In genomic region chr10:132737390-132738048, GRCh38 we compare ENCODE assay signal across 20 cellular contexts. TPM values are rescaled to one million over a fixed set of nuclear protein-coding genes. Genes with fewer than 3 reads are reported as not detected.
DNase-seq lines count a peak whose midpoint lies in the region; ATAC-seq, FAIRE-seq and TF ChIP-seq lines count a peak whose summit lies in the region.
"Had no signal": no experiment of that assay in that cellular context is flagged by ENCODE, and none has a peak within 500 bp of the region (broad histone marks: within the 10 kb centered on the region; RNA-seq: fewer than 3 reads in every experiment).

No MANE protein-coding gene starts in this region.

- no peak overlapping the region for H3K27ac ChIP-seq in BLaER1 treated with 17β-estradiol and CSF1 and Interleukin-3, amounts not matched to agents 10 nM and 100 nM
- no peak overlapping the region for H3K27ac ChIP-seq in H1 (ENCODE audit: low read depth, low read length)
- H3K27ac ChIP-seq in thyroid gland = no peak overlapping the region
- no peak overlapping the region for H3K27ac ChIP-seq in HepG2 (ENCODE audit: extremely low read length, insufficient read depth, low read length)
- H3K27ac ChIP-seq: GM23248 had no signal

- no TSS peak for BruUV-seq in HepG2 (replicated peaks; lab: Mats Ljungman, UMichigan)

- no peak overlapping the region for H2BK20ac ChIP-seq in H1 (ENCODE audit: low read length)

- H3K14ac ChIP-seq in H1 (ENCODE audit: insufficient read length) = no peak overlapping the region

- no peaks in the 10 kb centered on the region for H3K79me1 ChIP-seq in H1 (ENCODE audit: low read depth, low read length)

- H2BK5ac ChIP-seq in H1 (ENCODE audit: low read depth, low read length) = peak overlapping the region; percentile 73

- no peak for TF ChIP-seq CTCF in H1 (IDR thresholded peaks at IDR 0.05; ENCODE audit: control extremely low read depth in 1 of 3, insufficient read depth in 1 of 3, low read depth in 1 of 3, low read length in 3 of 3)
- no peak for TF ChIP-seq CTCF in thyroid gland (IDR thresholded peaks at IDR 0.05)
- no peak for TF ChIP-seq CTCF in HepG2 (CRISPR knock-in tag; IDR thresholded peaks at IDR 0.05)

- H2AK5ac ChIP-seq in H1 (ENCODE audit: low read depth, low read length) = no peak overlapping the region

- peaks cover 16 to 84% (median 73%) of the 10 kb centered on the region in 10 experiments for H3K4me1 ChIP-seq in BLaER1 treated with 17β-estradiol and CSF1 and Interleukin-3, amounts not matched to agents 10 nM and 100 nM
- H3K4me1 ChIP-seq in H1 (replicated peaks in 1 of 4; ENCODE audit: control insufficient read depth in 3 of 4, insufficient read depth in 4 of 4, low read length in 3 of 4) = peaks cover 0 to 10% (median 5%) of the 10 kb centered on the region in 4 experiments; a peak in 5 of 7 replicates
- peaks cover 0 to 4% of the 10 kb centered on the region in 2 donors for H3K4me1 ChIP-seq in thyroid gland
- H3K4me1 ChIP-seq in HepG2 (ENCODE audit: insufficient read depth, low read length) = peaks cover 10% of the 10 kb centered on the region

- intact Hi-C loops in thyroid gland (cut with DNase I) (no loop called here), HepG2 (cut with micrococcal nuclease; ENCODE audit: unreplicated experiment) (no loop called here)

- no peaks in the 10 kb centered on the region for H3K79me2 ChIP-seq in H1 (ENCODE audit: control insufficient read depth in 1 of 2, insufficient read depth in 2 of 2, low read length in 2 of 2)
- no peaks in the 10 kb centered on the region for H3K79me2 ChIP-seq in HepG2 (ENCODE audit: insufficient read depth, low read length)

- H3K9me3 ChIP-seq in BLaER1 treated with 17β-estradiol and CSF1 and Interleukin-3, amounts not matched to agents 10 nM and 100 nM (replicated peaks in 1 of 11) = no peaks in the 10 kb centered on the region
- H3K9me3 ChIP-seq in H1 (ENCODE audit: insufficient read depth in 2 of 2, low read depth in 1 of 2, low read length in 1 of 2) (no peaks in the 10 kb centered on the region), thyroid gland (no peaks in the 10 kb centered on the region), HepG2 (ENCODE audit: low read length) (no peaks in the 10 kb centered on the region)
- H3K9me3 ChIP-seq: SK-N-SH had no signal

- 92% methylated on average over 15 of the region's 16 CpGs; no CpG with 5 or more reads in 1 of the 2 experiments for WGBS in H1 (ENCODE audit: extremely low coverage in 1 of 2, insufficient coverage in 1 of 2, insufficient read length in 1 of 2, insufficient replicate concordance in 2 of 2, low coverage in 1 of 2, low lambda C conversion rate in 2 of 2, missing lambda C conversion rate in 1 of 2), 2 experiments
- 93 to 94% methylated on average over 14 of the region's 16 CpGs for WGBS in thyroid gland, 2 donors
- WGBS in HepG2 (ENCODE audit: low lambda C conversion rate) = 98% methylated on average over 7 of the region's 16 CpGs

- no peak overlapping the region for H2BK15ac ChIP-seq in H1 (ENCODE audit: low read length)

- no peak overlapping the region for H3K9ac ChIP-seq in BLaER1 treated with 17β-estradiol and CSF1 and Interleukin-3, amounts not matched to agents 10 nM and 100 nM
- H3K9ac ChIP-seq in H1 (replicated peaks in 1 of 4; ENCODE audit: extremely low read depth in 1 of 4, low read depth in 3 of 4, low read length in 3 of 4) (no peak overlapping the region), HepG2 (ENCODE audit: insufficient read depth, low read depth, low read length) (no peak overlapping the region)
- H3K9ac ChIP-seq: GM23248, SK-N-SH had no signal

- TF ChIP-seq RAD21 in H1 (IDR thresholded peaks at IDR 0.05 in 1 of 2, conservative IDR thresholded peaks at IDR 0.05 in 1 of 2; ENCODE audit: low read depth in 2 of 2, low read length in 2 of 2) (no peak), HepG2 (CRISPR knock-in tag; IDR thresholded peaks at IDR 0.05) (no peak)

- H2BK120ac ChIP-seq in H1 (replicated peaks; ENCODE audit: low read depth, low read length) = no peak overlapping the region

- DNase-seq in H1 (ENCODE audit: low read depth in 1 of 2, low spot score in 2 of 2) (no peak), medulla oblongata (ENCODE audit: extremely low spot score) (peak; percentile 27), thyroid gland (peak; percentile 35 to 54), HepG2 (ENCODE audit: low spot score) (no peak), NCI-H1417 (lab: John Stamatoyannopoulos, UW) (no peak)
- DNase-seq in activated CD4-positive, alpha-beta T cell treated with anti-CD3 and anti-CD28 coated beads for 48 hours = no peak
- DNase-seq: DMS79, GM23248, HCEC 1CT, MM.1S, NCI-H1092, NCI-H1694, NCI-H2081 treated with DMSO at 0.1 percent for 48 hours, SHP77 treated with DMSO at 0.1 percent for 48 hours, SK-N-SH had no signal

- peaks cover 0 to 99% (median 78%) of the 10 kb centered on the region in 11 experiments; a peak in 20 of 22 replicates for H4K20me1 ChIP-seq in BLaER1 treated with 17β-estradiol and CSF1 and Interleukin-3, amounts not matched to agents 10 nM and 100 nM
- H4K20me1 ChIP-seq in H1 (replicated peaks in 1 of 2; ENCODE audit: control insufficient read depth in 1 of 2, insufficient read depth in 2 of 2, low read length in 2 of 2) (peaks cover 2 to 9% of the 10 kb centered on the region in 2 experiments), HepG2 (ENCODE audit: insufficient read depth, low read length) (no peaks in the 10 kb centered on the region)

- H3K4me2 ChIP-seq in BLaER1 treated with 17β-estradiol and CSF1 and Interleukin-3, amounts not matched to agents 10 nM and 100 nM = peak overlapping the region in 8 of 11 experiments; percentile 70 to 97 (median 89); a peak in 11 of 22 replicates
- H3K4me2 ChIP-seq in H1 (ENCODE audit: insufficient read depth in 1 of 2, low read depth in 2 of 2, low read length in 2 of 2) (no peak overlapping the region), HepG2 (ENCODE audit: low read depth, low read length) (no peak overlapping the region)
- H3K4me2 ChIP-seq: SK-N-SH had no signal

- no peak overlapping the region for H3K23ac ChIP-seq in H1 (ENCODE audit: insufficient read length)

- in situ Hi-C loops in HepG2 (cut with HindIII; ENCODE audit: extremely low pct_ligation_motif_present, low pct_unique_long_range_greater_than_20kb) = no loop called here

- H2BK12ac ChIP-seq in H1 (ENCODE audit: low read depth, low read length) = no peak overlapping the region

- H3K36me3 ChIP-seq in BLaER1 treated with 17β-estradiol and CSF1 and Interleukin-3, amounts not matched to agents 10 nM and 100 nM = peaks cover 0 to 59% (median 6%) of the 10 kb centered on the region in 11 experiments; a peak in 11 of 22 replicates
- no peaks in the 10 kb centered on the region for H3K36me3 ChIP-seq in H1 (ENCODE audit: control insufficient read depth in 2 of 4, insufficient read depth in 4 of 4, low read length in 3 of 4)
- no peaks in the 10 kb centered on the region for H3K36me3 ChIP-seq in thyroid gland
- H3K36me3 ChIP-seq in HepG2 (replicated peaks in 1 of 2; ENCODE audit: control insufficient read depth in 1 of 2, insufficient read depth in 2 of 2, low read length in 2 of 2) = peaks cover 0 to 5% of the 10 kb centered on the region in 2 experiments; a peak in 2 of 5 replicates

- no peak for ATAC-seq in HepG2

- no peak overlapping the region for H4K8ac ChIP-seq in H1 (ENCODE audit: extremely low read depth, insufficient read depth, low read length)

- peaks cover 0 to 27% (median 0%) of the 10 kb centered on the region in 11 experiments; a peak in 8 of 22 replicates for H3K27me3 ChIP-seq in BLaER1 treated with 17β-estradiol and CSF1 and Interleukin-3, amounts not matched to agents 10 nM and 100 nM
- H3K27me3 ChIP-seq in H1 (replicated peaks in 1 of 4; ENCODE audit: control insufficient read depth in 3 of 4, extremely low read depth in 1 of 4, insufficient read depth in 3 of 4, low read length in 3 of 4) (no peaks in the 10 kb centered on the region), thyroid gland (no peaks in the 10 kb centered on the region), HepG2 (ENCODE audit: control insufficient read depth in 1 of 2, insufficient read depth in 2 of 2, low read length in 2 of 2) (no peaks in the 10 kb centered on the region)

- H2AFZ ChIP-seq in H1 (ENCODE audit: low read length) (no peak overlapping the region), HepG2 (ENCODE audit: low read length) (no peak overlapping the region)
- H2AFZ ChIP-seq: GM23248 had no signal

- no peak overlapping the region for H3K4ac ChIP-seq in H1 (replicated peaks; ENCODE audit: insufficient read length, low read depth, low read length)

- H3K23me2 ChIP-seq in H1 (ENCODE audit: low read depth, low read length) = no peaks in the 10 kb centered on the region

- H4K91ac ChIP-seq in H1 (replicated peaks; ENCODE audit: insufficient read length, low read length) = no peak overlapping the region

- POLR2A ChIA-PET in H1 (lab: Charles Lee; ENCODE audit: partially characterized antibody) (no interaction called here), HepG2 (lab: Yijun Ruan, JAX) (no interaction called here)

- H3K56ac ChIP-seq in H1 (replicated peaks; ENCODE audit: insufficient read length, low read depth, low read length) = no peak overlapping the region

- no peak overlapping the region for H3K4me3 ChIP-seq in BLaER1 treated with 17β-estradiol and CSF1 and Interleukin-3, amounts not matched to agents 10 nM and 100 nM
- H3K4me3 ChIP-seq in H1 (ENCODE audit: extremely low read depth in 1 of 4, insufficient read depth in 2 of 4, low read depth in 3 of 4, low read length in 4 of 4) (no peak overlapping the region), thyroid gland (replicated peaks in 1 of 3) (no peak overlapping the region), HepG2 (replicated peaks in 1 of 3; ENCODE audit: insufficient read depth in 1 of 3, low read depth in 2 of 3, low read length in 3 of 3) (no peak overlapping the region)
- H3K4me3 ChIP-seq: GM23248 had no signal

- FAIRE-seq in H1 (lab: Jason Lieb, UNC) (no peak), HepG2 (lab: Jason Lieb, UNC) (no peak)
- FAIRE-seq: RCC 7860 had no signal

- TF ChIP-seq POLR2A in H1 (IDR thresholded peaks at IDR 0.05; ENCODE audit: control extremely low read depth in 1 of 2, low read depth in 2 of 2, low read length in 2 of 2) (no peak), thyroid gland (IDR thresholded peaks at IDR 0.05) (no peak), HepG2 (IDR thresholded peaks at IDR 0.05; ENCODE audit: insufficient read depth in 1 of 2, low read depth in 2 of 2, low read length in 2 of 2) (no peak)

- no peak overlapping the region for H3K18ac ChIP-seq in H1 (ENCODE audit: extremely low read depth, low read length)

- CTCF ChIA-PET in H1 (lab: Charles Lee; ENCODE audit: partially characterized antibody) (interaction anchor here (0.6 to 0.9 kb wide), 2 partner anchors 71 to 81 kb away, joined by 3 read pairs; no protein-coding TSS in a partner anchor), HepG2 (lab: Yijun Ruan, JAX; ENCODE audit: low intra/inter-chr PET ratio, low total read pairs) (no interaction called here)

- H4K5ac ChIP-seq in H1 (ENCODE audit: insufficient read length, low read depth, low read length) = no peak overlapping the region

- TF ChIP-seq EP300 in H1 (IDR thresholded peaks at IDR 0.05; ENCODE audit: borderline replicate concordance in 1 of 2, low read depth in 2 of 2, low read length in 2 of 2) (no peak), HepG2 (IDR thresholded peaks at IDR 0.05; ENCODE audit: low read depth in 2 of 2, low read length in 2 of 2) (no peak), HepG2 (CRISPR knock-in tag; IDR thresholded peaks at IDR 0.05; ENCODE audit: borderline replicate concordance) (no peak)

RNA-seq across cellular contexts. Expression of gene NKX6-2, which starts 48.4 kb away (rescaled TPM):
- total RNA-seq in H1 (2021; fragmentation: NEBNext Ultra II Directional; extraction: Animal tissue kit (Norgen Biotek cat#: 25700)) = not detected in 2 replicates
- polyA plus RNA-seq in H1 (2011; rRNA removed) (0.06 and 0.14 TPM in 2 replicates), HepG2 (2011; rRNA removed) (not detected in 2 replicates)
- polyA plus RNA-seq in H1 (2011; cell fraction: cytosol; rRNA removed) = 0.09 TPM
- polyA plus RNA-seq in H1 (2011; cell fraction: nucleus; rRNA removed) = 0.11 TPM
- 2.4 to 6.7 TPM (median 4.4 TPM) in 4 replicates for polyA plus RNA-seq in H1 (2012, experiment 1 of 2)
- 0.08 TPM for polyA plus RNA-seq in H1 (2012, experiment 2 of 2)
- polyA plus RNA-seq in H1 (2013, experiment 1 of 2) = not detected
- not detected for polyA plus RNA-seq in H1 (2013, experiment 2 of 2)
- not detected in 2 replicates for polyA minus RNA-seq in H1 (2011; rRNA and poly(A)+ RNA removed)
- polyA minus RNA-seq in H1 (2011; cell fraction: cytosol; rRNA and poly(A)+ RNA removed) = not detected
- polyA minus RNA-seq in H1 (2011; cell fraction: nucleus; rRNA and poly(A)+ RNA removed) = not detected
- total RNA-seq in thyroid gland (not detected), HepG2 (2016; rRNA removed; fragmentation: Illumina TruSeq; extraction: Trizol) (not detected in 2 replicates)
- total RNA-seq in HepG2 (2016; cell fraction: cytosol; rRNA removed; fragmentation: Illumina TruSeq; extraction: Trizol; ENCODE audit: low read depth) = not detected in 2 replicates
- not detected in 2 replicates for total RNA-seq in HepG2 (2016; cell fraction: insoluble cytoplasmic fraction; rRNA removed; fragmentation: Illumina TruSeq; extraction: Trizol)
- not detected in 2 replicates for total RNA-seq in HepG2 (2016; cell fraction: membrane; rRNA removed; fragmentation: Illumina TruSeq; extraction: Trizol)
- total RNA-seq in HepG2 (2016; cell fraction: nucleus; rRNA removed; fragmentation: Illumina TruSeq; extraction: Trizol) = not detected in 2 replicates
- polyA plus RNA-seq in HepG2 (2011; cell fraction: cytosol; rRNA removed) = not detected in 2 replicates
- polyA plus RNA-seq in HepG2 (2011; cell fraction: nucleus; rRNA removed) = not detected in 2 replicates
- polyA plus RNA-seq in HepG2 (2012) = 0.52 and 1.5 TPM in 2 replicates
- polyA plus RNA-seq in HepG2 (2016; cell fraction: cytosol; fragmentation: Illumina TruSeq; extraction: Trizol; ENCODE audit: low read depth) = not detected in 2 replicates
- polyA plus RNA-seq in HepG2 (2016; cell fraction: insoluble cytoplasmic fraction; fragmentation: Illumina TruSeq; extraction: Trizol; ENCODE audit: low read depth) = not detected in 2 replicates
- not detected in 2 replicates for polyA plus RNA-seq in HepG2 (2016; cell fraction: membrane; fragmentation: Illumina TruSeq; extraction: Trizol; ENCODE audit: low read depth)
- not detected in 2 replicates for polyA plus RNA-seq in HepG2 (2016; cell fraction: nucleus; fragmentation: Illumina TruSeq; extraction: Trizol; ENCODE audit: insufficient read depth, low read depth)
- polyA minus RNA-seq in HepG2 (2011; rRNA and poly(A)+ RNA removed; ENCODE audit: low replicate concordance) = not detected in 2 replicates
- polyA minus RNA-seq in HepG2 (2011; cell fraction: cytosol; rRNA and poly(A)+ RNA removed) = not detected in 2 replicates
- polyA minus RNA-seq in HepG2 (2011; cell fraction: nucleus; rRNA and poly(A)+ RNA removed) = not detected in 2 replicates
- total RNA-seq: GM23248, LHCN-M2, NCI-H460 had no signal
- polyA plus RNA-seq: CD14-positive monocyte, SK-N-SH had no signal

Comparison
In these comparisons a context has a peak if more than half of its experiments do, and no peak if none do; other contexts are left out.
1. H3K4me2 ChIP-seq: peak in BLaER1 treated with 17β-estradiol and CSF1 and Interleukin-3, amounts not matched to agents 10 nM and 100 nM (8 of 11); none in H1 (0 of 2) and HepG2 (single experiment).
2. DNase-seq: peak in medulla oblongata (single experiment) and thyroid gland (2 of 2); none in H1 (0 of 2), HepG2 (single experiment), NCI-H1417 (0 of 3) and activated CD4-positive, alpha-beta T cell treated with anti-CD3 and anti-CD28 coated beads for 48 hours (single experiment).